In the genomic region with DNA sequence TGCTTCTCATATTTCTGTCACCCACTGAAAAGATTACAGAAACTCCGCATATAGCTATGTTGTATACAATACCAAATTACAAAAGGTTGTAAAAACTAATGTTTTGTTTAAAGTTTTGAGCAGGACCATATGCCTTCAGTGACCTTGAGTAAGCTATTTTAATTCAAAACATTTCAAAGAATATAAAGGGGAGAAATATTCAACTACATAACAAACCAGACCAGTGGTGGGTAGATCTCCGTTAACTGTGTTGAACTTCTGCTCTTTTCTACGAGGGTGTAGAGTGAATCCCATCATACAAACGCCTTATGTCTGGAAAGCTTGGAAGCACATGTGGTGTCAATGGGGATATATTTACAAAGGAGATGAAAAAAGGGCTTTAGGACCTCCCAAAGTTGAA, we compare ENCODE assay signal across 21 cellular contexts.
DNase-seq lines count a peak whose midpoint lies in the region; ATAC-seq, FAIRE-seq and TF ChIP-seq lines count a peak whose summit lies in the region.
"Had no signal": no experiment of that assay in that cellular context is flagged by ENCODE, and none has a peak within 500 bp of the region (broad histone marks: within the 10 kb centered on the region; RNA-seq: fewer than 3 reads in every experiment).

No MANE protein-coding gene starts in this region.

- DNase-seq in A549 (ENCODE audit: low read depth in 1 of 2, low spot score in 1 of 2): no peak
- peak; percentile 7 for DNase-seq in adipocyte (ENCODE audit: low read depth)
- DNase-seq in HepG2 (ENCODE audit: low spot score): peak; percentile 43
- DNase-seq in prostate gland (ENCODE audit: low spot score): no peak
- no peak for DNase-seq in NCI-H187 treated with DMSO at 0.1 percent for 48 hours (lab: John Stamatoyannopoulos, UW)
- DNase-seq in NCI-H2081 treated with DMSO at 0.1 percent for 48 hours (lab: John Stamatoyannopoulos, UW): no peak
- no peak for DNase-seq in HT-29 (ENCODE audit: low spot score)
- DNase-seq: CD4-positive, alpha-beta memory T cell; GDM1; GOT3; KBM-7; NCI-H1417 treated with DMSO at 0.1 percent for 48 hours; NCI-H2029; NCI-H2171 treated with DMSO at 0.1 percent for 48 hours; NCI-H748 treated with DMSO at 0.1 percent for 48 hours; PC-3 had no signal

- CTCF ChIA-PET in A549 (lab: Yijun Ruan, JAX): interaction anchor here (1.4 kb wide), 1 partner anchor 65 kb away, joined by 5 read pairs; no protein-coding TSS in a partner anchor
- CTCF ChIA-PET in HepG2 (lab: Yijun Ruan, JAX; ENCODE audit: low intra/inter-chr PET ratio, low total read pairs): no interaction called here

- H3K4me1 ChIP-seq in A549 (peaks cover 53% of the 10 kb centered on the region), adipocyte (ENCODE audit: control insufficient read depth, insufficient read depth, low read length) (peaks cover 6% of the 10 kb centered on the region), HepG2 (ENCODE audit: insufficient read depth, low read length) (peaks cover 89% of the 10 kb centered on the region), prostate gland (replicated peaks) (no peaks in the 10 kb centered on the region)

- 59% methylated on average over 4 of the region's 4 CpGs for WGBS in A549 (ENCODE audit: missing lambda C conversion rate)
- WGBS in HepG2 (ENCODE audit: low lambda C conversion rate): 2% methylated on average over 4 of the region's 4 CpGs
- WGBS in prostate gland: 38% methylated on average over 4 of the region's 4 CpGs

- TSS peak; percentile 39 for BruUV-seq in HepG2 (replicated peaks; lab: Mats Ljungman, UMichigan)

- TF ChIP-seq POLR2A in A549 (IDR thresholded peaks at IDR 0.05; ENCODE audit: low read length): no peak
- TF ChIP-seq POLR2A in HepG2 (IDR thresholded peaks at IDR 0.05; ENCODE audit: insufficient read depth in 1 of 2, low read depth in 2 of 2, low read length in 2 of 2): no peak
- TF ChIP-seq POLR2A in prostate gland (IDR thresholded peaks at IDR 0.05): no peak

- intact Hi-C loops in HepG2 (cut with micrococcal nuclease; ENCODE audit: unreplicated experiment): loop anchor here (5.0 kb wide), 1 partner anchor 35 kb away; no protein-coding TSS in a partner anchor
- intact Hi-C loops in prostate gland (cut with DNase I): loop anchor here (5.0 to 10.0 kb wide), 3 partner anchors 60 to 997 kb away; no protein-coding TSS in a partner anchor

- no peak for TF ChIP-seq EP300 in A549 (IDR thresholded peaks at IDR 0.05)
- no peak for TF ChIP-seq EP300 in HepG2 (IDR thresholded peaks at IDR 0.05; ENCODE audit: low read depth in 2 of 2, low read length in 2 of 2)
- no peak for TF ChIP-seq EP300 in HepG2 (CRISPR knock-in tag; IDR thresholded peaks at IDR 0.05; ENCODE audit: borderline replicate concordance)

- no peak for TF ChIP-seq RAD21 in A549 (conservative IDR thresholded peaks at IDR 0.05 in 1 of 2, IDR thresholded peaks at IDR 0.05 in 1 of 2)
- no peak for TF ChIP-seq RAD21 in HepG2 (CRISPR knock-in tag; IDR thresholded peaks at IDR 0.05)

- ATAC-seq in A549 (no peak), HepG2 (peak; percentile 52), HG03521 (IDR thresholded peaks at IDR 0.05; ENCODE audit: unreplicated experiment) (no peak)
- ATAC-seq: PC-3 had no signal

- in situ Hi-C loops in HepG2 (cut with HindIII; ENCODE audit: extremely low pct_ligation_motif_present, low pct_unique_long_range_greater_than_20kb): loop anchor here (5.0 kb wide), 2 partner anchors 65 to 90 kb away; no protein-coding TSS in a partner anchor

- H3K4me2 ChIP-seq in A549 (peak overlapping the region; percentile 79), HepG2 (ENCODE audit: low read depth, low read length) (peak overlapping the region; percentile 81)

- H3K36me3 ChIP-seq in adipocyte (ENCODE audit: control insufficient read depth, insufficient read depth, low read length, severe bottlenecking) (no peaks in the 10 kb centered on the region), HepG2 (replicated peaks in 1 of 2; ENCODE audit: control insufficient read depth in 1 of 2, insufficient read depth in 2 of 2, low read length in 2 of 2) (no peaks in the 10 kb centered on the region), prostate gland (no peaks in the 10 kb centered on the region)

- H3K9ac ChIP-seq in adipocyte (ENCODE audit: low read length) (no peak overlapping the region), HepG2 (ENCODE audit: insufficient read depth, low read depth, low read length) (peak overlapping the region; percentile 59)

- no peak overlapping the region for H2AFZ ChIP-seq in HepG2 (ENCODE audit: low read length)

- no peaks in the 10 kb centered on the region for H3K9me3 ChIP-seq in A549
- H3K9me3 ChIP-seq in adipocyte (ENCODE audit: control insufficient read depth, low read length): no peaks in the 10 kb centered on the region
- H3K9me3 ChIP-seq in HepG2 (ENCODE audit: low read length): no peaks in the 10 kb centered on the region
- H3K9me3 ChIP-seq in prostate gland: no peaks in the 10 kb centered on the region

- TF ChIP-seq CTCF in A549 (IDR thresholded peaks at IDR 0.05) (no peak), HepG2 (CRISPR knock-in tag; IDR thresholded peaks at IDR 0.05) (no peak), prostate gland (IDR thresholded peaks at IDR 0.05) (no peak)

- FAIRE-seq in A549 (lab: Jason Lieb, UNC) (no peak), HepG2 (lab: Jason Lieb, UNC) (peak; percentile 21)

- H3K27ac ChIP-seq in A549 (peak overlapping the region; percentile 31 to 55; a peak in 5 of 6 replicates), HepG2 (ENCODE audit: extremely low read length, insufficient read depth, low read length) (peak overlapping the region; percentile 87), prostate gland (peak overlapping the region; percentile 33 to 41)
- H3K27ac ChIP-seq: 22Rv1, HL-60, RWPE1 had no signal

- no peaks in the 10 kb centered on the region for H4K20me1 ChIP-seq in HepG2 (ENCODE audit: insufficient read depth, low read length)

- POLR2A ChIA-PET in A549 (lab: Yijun Ruan, JAX): no interaction called here
- POLR2A ChIA-PET in HepG2 (lab: Yijun Ruan, JAX): interaction anchor here (1.0 to 2.0 kb wide), 7 partner anchors 9 to 1417 kb away, joined by 3 to 7 read pairs (median 5); partner anchors contain the start of gene NR2F2

- H3K79me2 ChIP-seq in HepG2 (ENCODE audit: insufficient read depth, low read length): no peaks in the 10 kb centered on the region

- no peaks in the 10 kb centered on the region for H3K27me3 ChIP-seq in adipocyte (replicated peaks; ENCODE audit: control insufficient read depth, insufficient read depth, low read length)
- H3K27me3 ChIP-seq in HepG2 (ENCODE audit: control insufficient read depth in 1 of 2, insufficient read depth in 2 of 2, low read length in 2 of 2): no peaks in the 10 kb centered on the region
- H3K27me3 ChIP-seq in prostate gland (replicated peaks; ENCODE audit: insufficient read depth): no peaks in the 10 kb centered on the region

- H3K4me3 ChIP-seq in A549: 0 out of 3 replicates have a peak overlapping the region, but pooled peaks have one; percentile 2
- no peak overlapping the region for H3K4me3 ChIP-seq in adipocyte (ENCODE audit: low read length)
- H3K4me3 ChIP-seq in HepG2 (replicated peaks in 1 of 3; ENCODE audit: insufficient read depth in 1 of 3, low read depth in 2 of 3, low read length in 3 of 3): peak overlapping the region in 2 of 3 experiments; percentile 50 to 54; a peak in 3 of 6 replicates
- no peak overlapping the region for H3K4me3 ChIP-seq in prostate gland
- H3K4me3 ChIP-seq: GM12878 had no signal

TF ChIP-seq in A549, 52 proteins besides CTCF, POLR2A, EP300 and RAD21 (continues in another document):
- TF ChIP-seq ZFP36 (IDR thresholded peaks at IDR 0.05; ENCODE audit: borderline replicate concordance, partially characterized antibody) (no peak), ESRRA (IDR thresholded peaks at IDR 0.05; ENCODE audit: borderline replicate concordance, low read length) (no peak), MAZ (IDR thresholded peaks at IDR 0.05; ENCODE audit: borderline replicate concordance, low read depth, low read length) (no peak)

TF ChIP-seq in HepG2, 621 proteins besides CTCF, POLR2A, EP300 and RAD21 (continues in another document):
- TF ChIP-seq, protein P1, sequence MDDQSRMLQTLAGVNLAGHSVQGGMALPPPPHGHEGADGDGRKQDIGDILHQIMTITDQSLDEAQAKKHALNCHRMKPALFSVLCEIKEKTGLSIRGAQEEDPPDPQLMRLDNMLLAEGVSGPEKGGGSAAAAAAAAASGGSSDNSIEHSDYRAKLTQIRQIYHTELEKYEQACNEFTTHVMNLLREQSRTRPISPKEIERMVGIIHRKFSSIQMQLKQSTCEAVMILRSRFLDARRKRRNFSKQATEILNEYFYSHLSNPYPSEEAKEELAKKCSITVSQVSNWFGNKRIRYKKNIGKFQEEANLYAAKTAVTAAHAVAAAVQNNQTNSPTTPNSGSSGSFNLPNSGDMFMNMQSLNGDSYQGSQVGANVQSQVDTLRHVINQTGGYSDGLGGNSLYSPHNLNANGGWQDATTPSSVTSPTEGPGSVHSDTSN (CRISPR knock-in tag; IDR thresholded peaks at IDR 0.05; ENCODE audit: borderline replicate concordance): no peak
- no peak for TF ChIP-seq U2AF1 (optimal IDR thresholded peaks at IDR 0.05; ENCODE audit: low read depth, low read length)
- no peak for TF ChIP-seq RBM39 (IDR thresholded peaks at IDR 0.05; ENCODE audit: low read depth, low read length, poor library complexity, severe bottlenecking)
- 0 out of 2 replicates have a peak, but pooled peaks have one; percentile 38 for TF ChIP-seq ZFP82 (CRISPR knock-in tag; IDR thresholded peaks at IDR 0.05; ENCODE audit: borderline replicate concordance)
- no peak for TF ChIP-seq SRF (IDR thresholded peaks at IDR 0.05; ENCODE audit: low read depth, low read length)
- peak; percentile 46 for TF ChIP-seq ASH2L (IDR thresholded peaks at IDR 0.05; ENCODE audit: insufficient read length, low read depth, low read length)
- TF ChIP-seq ATF4 (CRISPR knock-in tag; IDR thresholded peaks at IDR 0.05): 0 out of 4 replicates have a peak, but pooled peaks of 1 of the 2 experiments have one; percentile 11
- TF ChIP-seq KMT2B (CRISPR knock-in tag; IDR thresholded peaks at IDR 0.05): no peak
- TF ChIP-seq SALL2 (CRISPR knock-in tag; IDR thresholded peaks at IDR 0.05): no peak

Comparison
In these comparisons a context has a peak if more than half of its experiments do, and no peak if none do; other contexts are left out.
1. DNase-seq: peak in adipocyte (single experiment) and HepG2 (single experiment); none in A549 (0 of 2), prostate gland (single experiment), NCI-H187 treated with DMSO at 0.1 percent for 48 hours (single experiment), NCI-H2081 treated with DMSO at 0.1 percent for 48 hours (single experiment) and HT-29 (single experiment).
2. H3K27ac ChIP-seq: peak in every context shown above with its lines; median percentile 87 in HepG2; 43 in A549; 37 in prostate gland.
3. H3K4me3 ChIP-seq: peak in A549 (single experiment) and HepG2 (2 of 3); none in adipocyte (single experiment) and prostate gland (0 of 2).